Comparison of ENCODE assay signal across 25 cellular contexts in genomic region chr12:103468837-103469236, GRCh38. TPM values are rescaled to one million over a fixed set of nuclear protein-coding genes. Genes with fewer than 3 reads are reported as not detected.
DNase-seq lines count a peak whose midpoint lies in the region; ATAC-seq, FAIRE-seq and TF ChIP-seq lines count a peak whose summit lies in the region.
"Had no signal": no experiment of that assay in that cellular context is flagged by ENCODE, and none has a peak within 500 bp of the region (broad histone marks: within the 10 kb centered on the region; RNA-seq: fewer than 3 reads in every experiment).

No MANE protein-coding gene starts in this region.

- no peak overlapping the region for H3K14ac ChIP-seq in H9 (ENCODE audit: insufficient read depth, low read length)

- no TSS peak for BruUV-seq in GM12878 (replicated peaks; lab: Mats Ljungman, UMichigan)

- H3K27ac ChIP-seq in H9 (ENCODE audit: insufficient read length, low read depth, low read length) (no peak overlapping the region), GM12878 (ENCODE audit: control insufficient read depth, insufficient read depth) (no peak overlapping the region), kidney (ENCODE audit: low read depth in 2 of 2, low read length in 2 of 2) (no peak overlapping the region)
- H3K27ac ChIP-seq: BLaER1 treated with 17β-estradiol and CSF1 and Interleukin-3, amounts not matched to agents 10 nM and 100 nM had no signal

- no peak overlapping the region for H2AK5ac ChIP-seq in H9 (ENCODE audit: insufficient read length, low read length)

- no peak for TF ChIP-seq EP300 in GM12878 (IDR thresholded peaks at IDR 0.05; ENCODE audit: borderline replicate concordance in 1 of 2, control insufficient read depth in 1 of 2, low read depth in 2 of 2, low read length in 2 of 2)

- CTCF ChIA-PET in GM12878 (lab: Yijun Ruan, JAX) = interaction anchor here (0.8 to 1.5 kb wide), 2 partner anchors 24 to 144 kb away, joined by 4 read pairs; no protein-coding TSS in a partner anchor

- intact Hi-C loops in GM12878 (cut with micrococcal nuclease; ENCODE audit: unreplicated experiment) = no loop called here
- intact Hi-C loops in kidney (cut with DNase I) = no loop called here

- no peak overlapping the region for H3K23ac ChIP-seq in H9 (ENCODE audit: insufficient read length, low read depth, low read length)

- H2AFZ ChIP-seq in H9 (ENCODE audit: low read length) (no peak overlapping the region), GM12878 (ENCODE audit: control insufficient read depth, low read depth, low read length) (no peak overlapping the region)

- TF ChIP-seq POLR2A in GM12878 (IDR thresholded peaks at IDR 0.05; ENCODE audit: low read depth, low read length) = no peak

- RAD21 ChIA-PET in GM12878 (lab: Charles Lee; ENCODE audit: unreplicated experiment) = interaction anchor here (0.9 to 1.3 kb wide), 2 partner anchors 28 to 287 kb away, joined by 3 to 6 read pairs; partner anchors contain the start of gene C12orf42

- H3K27me3 Mint-ChIP-seq in H9 (ENCODE audit: low read depth) = peaks cover 4% of the 10 kb centered on the region; the same call in 1 of the 2 replicates
- H3K27me3 Mint-ChIP-seq: B cell; CD8-positive, alpha-beta memory T cell had no signal

- H3K4me2 ChIP-seq in H9 (ENCODE audit: insufficient read depth, insufficient read length, low read length) (no peak overlapping the region), GM12878 (ENCODE audit: control insufficient read depth, insufficient read depth) (no peak overlapping the region)
- H3K4me2 ChIP-seq: BLaER1 treated with 17β-estradiol and CSF1 and Interleukin-3, amounts not matched to agents 10 nM and 100 nM had no signal

- H3K27ac Mint-ChIP-seq in H9 = peak overlapping the region in 1 of 3 experiments; percentile 65; a peak in 2 of 7 replicates
- H3K27ac Mint-ChIP-seq: B cell; CD4-positive, CD25-positive, alpha-beta regulatory T cell had no signal

- SMC1A ChIA-PET in GM12878 (lab: Charles Lee; ENCODE audit: uncharacterized antibody, unreplicated experiment) = interaction anchor here (1.3 to 1.5 kb wide), 2 partner anchors 12 to 79 kb away, joined by 4 read pairs; no protein-coding TSS in a partner anchor

- H2BK20ac ChIP-seq in H9 (ENCODE audit: low read depth, low read length, poor library complexity, severe bottlenecking) = no peak overlapping the region

- DNase-seq in H9 = peak; percentile 69
- DNase-seq in GM12878 (ENCODE audit: low read depth, low spot score) = no peak
- DNase-seq in iPS-NIHi7 (ENCODE audit: extremely low spot score) = peak; percentile 18
- DNase-seq in UCSD-AML1 (lab: John Stamatoyannopoulos, UW; ENCODE audit: unreplicated experiment) = no peak
- no peak for DNase-seq in omental fat pad (ENCODE audit: low spot score)
- no peak for DNase-seq in kidney
- DNase-seq: CD4-positive, CD25-positive, alpha-beta regulatory T cell; CD8-positive, alpha-beta memory T cell; COR-L47; DMS 273 treated with DMSO at 0.1 percent for 48 hours; DMS53; DND-41; EL; HCEC 1CT; IMR-90 had no signal

- no peak overlapping the region for H4K8ac ChIP-seq in H9 (replicated peaks; ENCODE audit: insufficient read length, low read depth, low read length)

- no CpG with 5 or more reads among the region's 3 CpGs for WGBS in H9 (ENCODE audit: extremely low coverage, insufficient read length, low lambda C conversion rate)
- 95% methylated on average over 3 of the region's 3 CpGs for WGBS in GM12878 (ENCODE audit: insufficient coverage, insufficient replicate concordance, low lambda C conversion rate, missing lambda C conversion rate)

- no peak overlapping the region for H2BK12ac ChIP-seq in H9 (ENCODE audit: insufficient read length, low read depth, low read length)

- H3K9me3 ChIP-seq in H9 (ENCODE audit: control insufficient read depth, low read depth, low read length) (no peaks in the 10 kb centered on the region), GM12878 (replicated peaks; ENCODE audit: control insufficient read depth, insufficient read depth, low read length) (no peaks in the 10 kb centered on the region; the same call in 1 of the 3 replicates), kidney (ENCODE audit: control insufficient read depth in 1 of 2, low read length in 2 of 2) (peaks cover 0 to under 1% of the 10 kb centered on the region in 2 donors)

- H3K4me3 ChIP-seq in GM12878 (no peak overlapping the region), kidney (ENCODE audit: low read length in 2 of 2) (no peak overlapping the region)
- H3K4me3 ChIP-seq: BLaER1 treated with 17β-estradiol and CSF1 and Interleukin-3, amounts not matched to agents 10 nM and 100 nM; K562 had no signal

- H2BK15ac ChIP-seq in H9 (ENCODE audit: low read depth, low read length) = no peak overlapping the region

- H3K79me2 ChIP-seq in H9 (ENCODE audit: insufficient read depth, low read length) = no peaks in the 10 kb centered on the region
- H3K79me2 ChIP-seq in GM12878 (ENCODE audit: control insufficient read depth, insufficient read depth, low read length) = no peaks in the 10 kb centered on the region

- no peak overlapping the region for H3K9ac ChIP-seq in H9 (ENCODE audit: extremely low read depth, insufficient read length, low read length)
- no peak overlapping the region for H3K9ac ChIP-seq in GM12878 (ENCODE audit: control insufficient read depth, insufficient read depth, low read length)
- no peak overlapping the region for H3K9ac ChIP-seq in kidney (ENCODE audit: low read length in 2 of 2)
- H3K9ac ChIP-seq: BLaER1 treated with 17β-estradiol and CSF1 and Interleukin-3, amounts not matched to agents 10 nM and 100 nM had no signal

- H3K27me3 ChIP-seq in H9 (ENCODE audit: insufficient read depth, low read length) (no peaks in the 10 kb centered on the region), GM12878 (replicated peaks in 1 of 2; ENCODE audit: control insufficient read depth in 2 of 2, insufficient read depth in 2 of 2, low read length in 1 of 2) (no peaks in the 10 kb centered on the region)
- H3K27me3 ChIP-seq: BLaER1 treated with 17β-estradiol and CSF1 and Interleukin-3, amounts not matched to agents 10 nM and 100 nM had no signal

- POLR2A ChIA-PET in GM12878 (lab: Charles Lee) = no interaction called here

- peaks cover 0 to 5% (median 5%) of the 10 kb centered on the region in 3 experiments; a peak in 2 of 7 replicates for H3K36me3 Mint-ChIP-seq in H9 (ENCODE audit: insufficient read depth in 1 of 3, low read depth in 3 of 3)
- H3K36me3 Mint-ChIP-seq: CD4-positive, CD25-positive, alpha-beta regulatory T cell; CD8-positive, alpha-beta memory T cell had no signal

- no peak overlapping the region for H3T11ph ChIP-seq in H9 (ENCODE audit: low read length)

- H3K56ac ChIP-seq in H9 (ENCODE audit: insufficient read length, low read depth, low read length) = no peak overlapping the region

- FAIRE-seq in GM12878 (lab: Jason Lieb, UNC) (peak; percentile 44), kidney (lab: Jason Lieb, UNC) (no peak)
- FAIRE-seq: G401.6, GM12892, GM18507, HTR-8/SVneo, K562 had no signal

- no peak for TF ChIP-seq RAD21 in GM12878 (IDR thresholded peaks at IDR 0.05; ENCODE audit: insufficient read depth, low read depth, low read length)

- H2BK120ac ChIP-seq in H9 (ENCODE audit: low read depth, low read length, poor library complexity, severe bottlenecking) = no peak overlapping the region

- no peak overlapping the region for H3K18ac ChIP-seq in H9 (ENCODE audit: insufficient read length, low read depth, low read length)

- H3K4me1 ChIP-seq in H9 (ENCODE audit: insufficient read depth, low read length) (peaks cover 4% of the 10 kb centered on the region; the same call in 1 of the 2 replicates), GM12878 (ENCODE audit: control insufficient read depth, insufficient read depth, low read length) (peaks cover 11% of the 10 kb centered on the region), kidney (ENCODE audit: control insufficient read depth in 1 of 2, insufficient read depth in 1 of 2, low read depth in 1 of 2, low read length in 2 of 2) (no peaks in the 10 kb centered on the region)
- H3K4me1 ChIP-seq: BLaER1 treated with 17β-estradiol and CSF1 and Interleukin-3, amounts not matched to agents 10 nM and 100 nM had no signal

- ATAC-seq in GM12878 (no peak), GM19452 (IDR thresholded peaks at IDR 0.05; ENCODE audit: unreplicated experiment) (no peak), omental fat pad (ENCODE audit: low FRiP score) (no peak)
- ATAC-seq: K562 had no signal

- in situ Hi-C loops in GM12878 (cut with MboI) = no loop called here

- peaks cover 17 to 18% of the 10 kb centered on the region in 2 experiments for H3K4me1 Mint-ChIP-seq in H9

- peaks cover 11 to 17% of the 10 kb centered on the region in 2 experiments for H3K9me3 Mint-ChIP-seq in H9

- no peak overlapping the region for H4K91ac ChIP-seq in H9 (ENCODE audit: insufficient read length, low read depth, low read length)

- no peak overlapping the region for H2BK5ac ChIP-seq in H9 (ENCODE audit: insufficient read length, low read length)

- H4K20me1 ChIP-seq in H9 (ENCODE audit: control insufficient read depth, insufficient read depth, insufficient read length) (no peaks in the 10 kb centered on the region), GM12878 (ENCODE audit: control insufficient read depth, insufficient read depth) (no peaks in the 10 kb centered on the region)
- H4K20me1 ChIP-seq: BLaER1 treated with 17β-estradiol and CSF1 and Interleukin-3, amounts not matched to agents 10 nM and 100 nM had no signal

- H3K4ac ChIP-seq in H9 (ENCODE audit: low read depth, low read length) = no peak overlapping the region

- no peaks in the 10 kb centered on the region for H3K23me2 ChIP-seq in H9 (ENCODE audit: insufficient read length, low read depth, low read length, poor library complexity, severe bottlenecking)

- H3K4me3 Mint-ChIP-seq in H9 = no peak overlapping the region
- H3K4me3 Mint-ChIP-seq: B cell; CD4-positive, CD25-positive, alpha-beta regulatory T cell; CD8-positive, alpha-beta memory T cell had no signal

- H3K79me1 ChIP-seq in H9 (ENCODE audit: insufficient read depth, low read depth, low read length, poor library complexity, severe bottlenecking) = no peaks in the 10 kb centered on the region

- TF ChIP-seq CTCF in H9 (conservative IDR thresholded peaks at IDR 0.05) (no peak), GM12878 (IDR thresholded peaks at IDR 0.05 in 2 of 3, conservative IDR thresholded peaks at IDR 0.05 in 1 of 3; ENCODE audit: control insufficient read depth in 2 of 3, extremely low read depth in 1 of 3, insufficient read depth in 1 of 3, low read depth in 3 of 3, low read length in 3 of 3) (no peak), omental fat pad (IDR thresholded peaks at IDR 0.05) (no peak), kidney (IDR thresholded peaks at IDR 0.05; ENCODE audit: borderline replicate concordance, extremely low read depth, insufficient read depth) (no peak)

- no peak overlapping the region for H4K5ac ChIP-seq in H9 (ENCODE audit: insufficient read length, low read depth, low read length)

- H3K36me3 ChIP-seq in GM12878 (ENCODE audit: control insufficient read depth in 2 of 2, insufficient read depth in 2 of 2, low read length in 1 of 2) (no peaks in the 10 kb centered on the region), kidney (ENCODE audit: control insufficient read depth in 1 of 2, insufficient read depth in 2 of 2, low read length in 2 of 2) (no peaks in the 10 kb centered on the region)
- H3K36me3 ChIP-seq: BLaER1 treated with 17β-estradiol and CSF1 and Interleukin-3, amounts not matched to agents 10 nM and 100 nM had no signal

RNA-seq across cellular contexts. Expression of gene C12orf42, which starts 26.9 kb away (rescaled TPM):
- total RNA-seq in H9 (2021) (not detected in 2 replicates), GM12878 (2014; rRNA removed) (4.0 and 4.1 TPM in 2 replicates), GM12878 (2014; rRNA removed; fragmentation: Illumina TruSeq; extraction: Trizol) (2.3 and 2.8 TPM in 2 replicates), GM12878 (2021) (2.0 and 2.3 TPM in 2 replicates), omental fat pad (under 1 TPM in 1 of 4 donors, not detected in 3; 0.36 TPM), kidney (0.94 TPM)
- 12.6 and 19.3 TPM in 2 replicates for total RNA-seq in GM12878 (2013; cell fraction: nucleolus; rRNA removed)
- polyA plus RNA-seq in GM12878 (2011; ENCODE audit: low read depth) = not detected
- polyA plus RNA-seq in GM12878 (2011; rRNA removed) (7.0 and 8.2 TPM in 2 replicates), GM12878 (2014; fragmentation: Illumina TruSeq; extraction: Trizol) (2.6 and 3.4 TPM in 2 replicates), GM12878 (2014; fragmentation: Nextera tagmentation; extraction: Ambion mirVana) (1 to 10 TPM; 1.8 to 1.9 TPM), GM12878 (2014; rRNA removed) (1.8 and 1.9 TPM in 2 replicates), GM12878 (2016; fragmentation: Nextera tagmentation; extraction: Ambion mirVana) (1 to 10 TPM; 1.4 to 2.5 TPM), kidney (ENCODE audit: insufficient read depth, low read depth, low replicate concordance) (not detected)
- polyA plus RNA-seq in GM12878 (2011; cell fraction: cytosol; rRNA removed) = 4.0 and 4.1 TPM in 2 replicates
- polyA plus RNA-seq in GM12878 (2011; cell fraction: nucleus; rRNA removed) = 10.2 and 13.2 TPM in 2 replicates
- polyA plus RNA-seq in GM12878 (2012) = 0.66 and 0.74 TPM in 2 replicates
- 6.9 and 10.4 TPM in 2 replicates for polyA minus RNA-seq in GM12878 (2011; rRNA and poly(A)+ RNA removed)
- 1.7 and 4.9 TPM in 2 replicates for polyA minus RNA-seq in GM12878 (2011; cell fraction: cytosol; rRNA and poly(A)+ RNA removed)
- polyA minus RNA-seq in GM12878 (2011; cell fraction: nucleus; rRNA and poly(A)+ RNA removed) = 21.4 and 23.9 TPM in 2 replicates
- total RNA-seq: A172, H4, IMR-90, K562 had no signal
- polyA plus RNA-seq: IMR-90, K562 had no signal

Comparison
In these comparisons a context has a peak if more than half of its experiments do, and no peak if none do; other contexts are left out.
1. DNase-seq: peak in H9 (single experiment) and iPS-NIHi7 (single experiment); none in GM12878 (single experiment), UCSD-AML1 (single experiment), omental fat pad (single experiment) and kidney (single experiment).